Comparison of ENCODE assay signal across 1 cellular context in genomic region chr10:99339077-99339476, GRCh38.
TF ChIP-seq lines count a peak whose summit lies in the region.

No MANE protein-coding gene starts in this region.

TF ChIP-seq in HepG2, 621 proteins besides CTCF, POLR2A, EP300 and RAD21 (continued from another document):
- TF ChIP-seq ARID3A (IDR thresholded peaks at IDR 0.05; ENCODE audit: low read depth, low read length) (0 out of 2 replicates have a peak, but pooled peaks have one; percentile 32), PBX2 (CRISPR knock-in tag; IDR thresholded peaks at IDR 0.05) (no peak), CBFB (CRISPR knock-in tag; IDR thresholded peaks at IDR 0.05) (no peak)
